1 cellular context compared by ENCODE assay signal in the genomic region with DNA sequence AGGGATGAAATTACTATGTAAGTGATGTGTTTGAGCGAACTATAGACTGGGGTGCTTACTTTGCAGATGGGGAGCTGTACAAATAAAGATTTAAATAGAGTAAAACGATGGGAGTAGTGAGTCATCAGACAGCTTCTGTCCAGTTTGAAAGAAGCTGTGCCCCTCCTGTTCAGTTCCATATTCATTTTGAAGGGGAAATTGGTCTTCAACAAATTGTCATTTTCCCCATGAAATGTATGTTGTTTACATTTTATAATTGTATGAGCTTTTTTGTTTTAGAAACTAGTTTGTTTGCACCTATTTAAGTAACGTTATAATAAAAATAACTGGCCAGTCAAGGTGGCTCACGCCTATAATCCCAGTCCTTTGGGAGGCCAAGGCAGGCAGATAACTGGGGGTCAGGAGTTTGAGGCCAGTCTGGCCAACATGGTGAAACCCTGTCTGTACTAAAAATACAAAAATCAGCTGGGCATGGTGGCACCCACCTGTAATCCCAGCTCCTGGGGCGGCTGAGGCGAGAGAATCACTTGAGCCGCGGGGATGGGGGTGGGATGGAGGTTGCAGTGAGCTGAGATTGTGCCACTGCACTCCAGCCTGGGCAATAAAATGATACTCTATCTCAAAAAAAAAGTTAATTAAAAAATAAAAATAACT.
TF ChIP-seq lines count a peak whose summit lies in the region.

No MANE protein-coding gene starts in this region.

TF ChIP-seq in GM23338, 12 proteins besides CTCF, POLR2A, EP300 and RAD21 (continued from another document):
- TF ChIP-seq, protein P1, sequence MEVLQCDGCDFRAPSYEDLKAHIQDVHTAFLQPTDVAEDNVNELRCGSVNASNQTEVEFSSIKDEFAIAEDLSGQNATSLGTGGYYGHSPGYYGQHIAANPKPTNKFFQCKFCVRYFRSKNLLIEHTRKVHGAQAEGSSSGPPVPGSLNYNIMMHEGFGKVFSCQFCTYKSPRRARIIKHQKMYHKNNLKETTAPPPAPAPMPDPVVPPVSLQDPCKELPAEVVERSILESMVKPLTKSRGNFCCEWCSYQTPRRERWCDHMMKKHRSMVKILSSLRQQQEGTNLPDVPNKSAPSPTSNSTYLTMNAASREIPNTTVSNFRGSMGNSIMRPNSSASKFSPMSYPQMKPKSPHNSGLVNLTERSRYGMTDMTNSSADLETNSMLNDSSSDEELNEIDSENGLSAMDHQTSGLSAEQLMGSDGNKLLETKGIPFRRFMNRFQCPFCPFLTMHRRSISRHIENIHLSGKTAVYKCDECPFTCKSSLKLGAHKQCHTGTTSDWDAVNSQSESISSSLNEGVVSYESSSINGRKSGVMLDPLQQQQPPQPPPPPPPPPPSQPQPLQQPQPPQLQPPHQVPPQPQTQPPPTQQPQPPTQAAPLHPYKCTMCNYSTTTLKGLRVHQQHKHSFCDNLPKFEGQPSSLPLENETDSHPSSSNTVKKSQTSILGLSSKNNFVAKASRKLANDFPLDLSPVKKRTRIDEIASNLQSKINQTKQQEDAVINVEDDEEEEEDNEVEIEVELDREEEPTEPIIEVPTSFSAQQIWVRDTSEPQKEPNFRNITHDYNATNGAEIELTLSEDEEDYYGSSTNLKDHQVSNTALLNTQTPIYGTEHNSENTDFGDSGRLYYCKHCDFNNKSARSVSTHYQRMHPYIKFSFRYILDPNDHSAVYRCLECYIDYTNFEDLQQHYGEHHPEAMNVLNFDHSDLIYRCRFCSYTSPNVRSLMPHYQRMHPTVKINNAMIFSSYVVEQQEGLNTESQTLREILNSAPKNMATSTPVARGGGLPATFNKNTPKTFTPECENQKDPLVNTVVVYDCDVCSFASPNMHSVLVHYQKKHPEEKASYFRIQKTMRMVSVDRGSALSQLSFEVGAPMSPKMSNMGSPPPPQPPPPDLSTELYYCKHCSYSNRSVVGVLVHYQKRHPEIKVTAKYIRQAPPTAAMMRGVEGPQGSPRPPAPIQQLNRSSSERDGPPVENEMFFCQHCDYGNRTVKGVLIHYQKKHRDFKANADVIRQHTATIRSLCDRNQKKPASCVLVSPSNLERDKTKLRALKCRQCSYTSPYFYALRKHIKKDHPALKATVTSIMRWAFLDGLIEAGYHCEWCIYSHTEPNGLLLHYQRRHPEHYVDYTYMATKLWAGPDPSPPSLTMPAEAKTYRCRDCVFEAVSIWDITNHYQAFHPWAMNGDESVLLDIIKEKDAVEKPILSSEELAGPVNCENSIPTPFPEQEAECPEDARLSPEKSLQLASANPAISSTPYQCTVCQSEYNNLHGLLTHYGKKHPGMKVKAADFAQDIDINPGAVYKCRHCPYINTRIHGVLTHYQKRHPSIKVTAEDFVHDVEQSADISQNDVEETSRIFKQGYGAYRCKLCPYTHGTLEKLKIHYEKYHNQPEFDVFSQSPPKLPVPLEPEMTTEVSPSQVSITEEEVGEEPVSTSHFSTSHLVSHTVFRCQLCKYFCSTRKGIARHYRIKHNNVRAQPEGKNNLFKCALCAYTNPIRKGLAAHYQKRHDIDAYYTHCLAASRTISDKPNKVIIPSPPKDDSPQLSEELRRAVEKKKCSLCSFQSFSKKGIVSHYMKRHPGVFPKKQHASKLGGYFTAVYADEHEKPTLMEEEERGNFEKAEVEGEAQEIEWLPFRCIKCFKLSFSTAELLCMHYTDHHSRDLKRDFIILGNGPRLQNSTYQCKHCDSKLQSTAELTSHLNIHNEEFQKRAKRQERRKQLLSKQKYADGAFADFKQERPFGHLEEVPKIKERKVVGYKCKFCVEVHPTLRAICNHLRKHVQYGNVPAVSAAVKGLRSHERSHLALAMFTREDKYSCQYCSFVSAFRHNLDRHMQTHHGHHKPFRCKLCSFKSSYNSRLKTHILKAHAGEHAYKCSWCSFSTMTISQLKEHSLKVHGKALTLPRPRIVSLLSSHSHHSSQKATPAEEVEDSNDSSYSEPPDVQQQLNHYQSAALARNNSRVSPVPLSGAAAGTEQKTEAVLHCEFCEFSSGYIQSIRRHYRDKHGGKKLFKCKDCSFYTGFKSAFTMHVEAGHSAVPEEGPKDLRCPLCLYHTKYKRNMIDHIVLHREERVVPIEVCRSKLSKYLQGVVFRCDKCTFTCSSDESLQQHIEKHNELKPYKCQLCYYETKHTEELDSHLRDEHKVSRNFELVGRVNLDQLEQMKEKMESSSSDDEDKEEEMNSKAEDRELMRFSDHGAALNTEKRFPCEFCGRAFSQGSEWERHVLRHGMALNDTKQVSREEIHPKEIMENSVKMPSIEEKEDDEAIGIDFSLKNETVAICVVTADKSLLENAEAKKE (CRISPR knock-in tag; IDR thresholded peaks at IDR 0.05): no peak
